25 cellular contexts compared by ENCODE assay signal in the genomic region with DNA sequence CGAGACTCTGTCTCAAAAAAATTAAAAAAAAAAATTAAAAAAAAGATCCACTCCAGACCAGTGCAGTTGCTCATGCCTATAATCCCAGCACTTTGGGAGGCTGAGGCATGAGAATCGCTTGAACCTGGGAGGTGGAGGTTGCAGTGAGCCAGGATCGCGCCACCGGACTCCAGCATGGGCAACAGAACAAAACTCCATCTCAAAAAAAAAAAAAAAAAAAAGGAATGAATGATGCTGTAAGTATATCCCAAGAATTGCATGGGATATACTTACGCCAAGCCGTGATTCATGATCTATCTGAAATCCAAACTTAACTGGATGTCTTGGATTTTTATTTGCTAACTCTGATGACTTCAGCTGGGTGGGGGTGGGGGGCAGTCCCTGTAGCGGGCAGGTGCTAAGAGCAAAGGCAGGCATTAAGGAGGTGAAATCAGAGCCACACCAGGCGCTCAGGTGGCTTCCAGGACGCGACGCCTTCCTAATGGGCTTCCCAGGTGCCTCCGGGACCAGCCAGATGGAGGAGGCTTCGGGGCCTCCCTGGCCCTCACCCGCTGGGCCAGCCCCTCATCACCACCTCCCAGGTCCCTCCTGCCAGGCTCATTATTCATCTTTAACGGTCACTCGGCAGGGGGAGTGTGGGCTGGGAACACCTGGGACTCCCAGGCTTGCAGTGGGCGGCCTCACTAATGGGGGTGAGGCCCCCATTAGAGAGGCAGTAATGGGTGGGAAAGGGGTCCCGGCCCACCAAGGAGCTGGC. TPM values are rescaled to one million over a fixed set of nuclear protein-coding genes. Genes with fewer than 3 reads are reported as not detected.
DNase-seq lines count a peak whose midpoint lies in the region; ATAC-seq, FAIRE-seq and TF ChIP-seq lines count a peak whose summit lies in the region.
"Had no signal": no experiment of that assay in that cellular context is flagged by ENCODE, and none has a peak within 500 bp of the region (broad histone marks: within the 10 kb centered on the region; RNA-seq: fewer than 3 reads in every experiment).

No MANE protein-coding gene starts in this region.

- CTCF ChIA-PET in A549 (lab: Yijun Ruan, JAX) = interaction anchor here (0.9 to 1.5 kb wide), 2 partner anchors 78 to 108 kb away, joined by 3 to 4 read pairs; no protein-coding TSS in a partner anchor

- no peaks in the 10 kb centered on the region for H3K36me3 Mint-ChIP-seq in naive thymus-derived CD8-positive, alpha-beta T cell
- H3K36me3 Mint-ChIP-seq: naive B cell had no signal

- TF ChIP-seq RAD21 in A549 (conservative IDR thresholded peaks at IDR 0.05 in 1 of 2, IDR thresholded peaks at IDR 0.05 in 1 of 2) = no peak

- no peak for ATAC-seq in A549
- ATAC-seq in naive thymus-derived CD8-positive, alpha-beta T cell = no peak
- ATAC-seq: activated naive CD8-positive, alpha-beta T cell treated with anti-CD3 and anti-CD28 coated beads, Interleukin-2, amount 50 U/mL, for 24 hours had no signal

- H3K27ac ChIP-seq in A549 = peak overlapping the region; percentile 67 to 72; a peak in 5 of 6 replicates
- H3K27ac ChIP-seq: ovary, tibial artery had no signal

- peaks cover 38% of the 10 kb centered on the region for H3K4me1 ChIP-seq in A549

- POLR2A ChIA-PET in A549 (lab: Yijun Ruan, JAX) = interaction anchor here (1.1 kb wide), 1 partner anchor 54 kb away, joined by 3 read pairs; no protein-coding TSS in a partner anchor
- POLR2A ChIA-PET in naive thymus-derived CD8-positive, alpha-beta T cell (lab: Charles Lee) = no interaction called here

- peaks cover 12 to 51% (median 25%) of the 10 kb centered on the region in 5 donors for H3K27me3 Mint-ChIP-seq in naive thymus-derived CD8-positive, alpha-beta T cell

- DNase-seq in A549 (ENCODE audit: low read depth in 1 of 2, low spot score in 1 of 2) (no peak), DMS153 treated with DMSO at 0.1 percent for 48 hours (lab: John Stamatoyannopoulos, UW; ENCODE audit: unreplicated experiment) (peak; percentile 11), NCI-H2171 treated with DMSO at 0.1 percent for 48 hours (lab: John Stamatoyannopoulos, UW) (peak; percentile 88), iPS-NIHi11 (ENCODE audit: low spot score) (peak; percentile 13), amygdala (lab: John Stamatoyannopoulos, UW) (no peak), NCI-H1105 treated with DMSO at 0.1 percent for 48 hours (lab: John Stamatoyannopoulos, UW) (no peak)
- no peak for DNase-seq in naive thymus-derived CD8-positive, alpha-beta T cell
- DNase-seq: activated CD4-positive, alpha-beta T cell treated with anti-CD3 and anti-CD28 coated beads, Interleukin-2, amount 10 ng/mL, durations not matched to agents 7 days and 5 days; activated CD8-positive, alpha-beta memory T cell treated with anti-CD3 and anti-CD28 coated beads, Interleukin-2, amount 50 U/mL, for 4 hours; activated effector memory CD4-positive, alpha-beta T cell treated with Interleukin-2 at 50 U/mL for 16 hours; activated naive CD8-positive, alpha-beta T cell treated with anti-CD3 and anti-CD28 coated beads, Interleukin-2, amount 50 U/mL, for 24 hours; foreskin fibroblast; hippocampal formation; islet precursor cell; mammary epithelial cell; naive B cell; NCI-H1436; NCI-H774; ovary; stimulated activated naive CD4-positive, alpha-beta T cell; tibial artery had no signal

- no peaks in the 10 kb centered on the region for H3K9me3 ChIP-seq in A549
- H3K9me3 ChIP-seq: breast epithelium, ovary, tibial artery had no signal

- H3K4me1 Mint-ChIP-seq in naive thymus-derived CD8-positive, alpha-beta T cell = no peaks in the 10 kb centered on the region
- H3K4me1 Mint-ChIP-seq: activated CD4-positive, alpha-beta T cell treated with anti-CD3 and anti-CD28 coated beads, Interleukin-2, amount 10 ng/mL, durations not matched to agents 7 days and 5 days; activated naive CD8-positive, alpha-beta T cell treated with anti-CD3 and anti-CD28 coated beads, Interleukin-2, amount 50 U/mL, for 24 hours had no signal

- no peak overlapping the region for H3K4me3 ChIP-seq in A549
- H3K4me3 ChIP-seq: breast epithelium, ovary, tibial artery had no signal

- no peak for TF ChIP-seq CTCF in A549 (IDR thresholded peaks at IDR 0.05)

- no peak for TF ChIP-seq POLR2A in A549 (IDR thresholded peaks at IDR 0.05; ENCODE audit: low read length)

- H3K9me3 Mint-ChIP-seq in naive thymus-derived CD8-positive, alpha-beta T cell = no peaks in the 10 kb centered on the region
- H3K9me3 Mint-ChIP-seq: activated CD4-positive, alpha-beta T cell treated with anti-CD3 and anti-CD28 coated beads, Interleukin-2, amount 10 ng/mL, durations not matched to agents 7 days and 5 days; activated naive CD8-positive, alpha-beta T cell treated with anti-CD3 and anti-CD28 coated beads, Interleukin-2, amount 50 U/mL, for 24 hours; naive B cell had no signal

- no peak overlapping the region for H3K4me3 Mint-ChIP-seq in naive thymus-derived CD8-positive, alpha-beta T cell
- H3K4me3 Mint-ChIP-seq: activated CD4-positive, alpha-beta T cell treated with anti-CD3 and anti-CD28 coated beads, Interleukin-2, amount 10 ng/mL, durations not matched to agents 7 days and 5 days; activated naive CD8-positive, alpha-beta T cell treated with anti-CD3 and anti-CD28 coated beads, Interleukin-2, amount 50 U/mL, for 24 hours had no signal

- no peak overlapping the region for H3K27ac Mint-ChIP-seq in naive thymus-derived CD8-positive, alpha-beta T cell
- H3K27ac Mint-ChIP-seq: activated CD4-positive, alpha-beta T cell treated with anti-CD3 and anti-CD28 coated beads, Interleukin-2, amount 10 ng/mL, durations not matched to agents 7 days and 5 days; activated naive CD8-positive, alpha-beta T cell treated with anti-CD3 and anti-CD28 coated beads, Interleukin-2, amount 50 U/mL, for 24 hours; naive B cell had no signal

- WGBS in A549 (ENCODE audit: missing lambda C conversion rate) = 73% methylated on average over 15 of the region's 19 CpGs

- FAIRE-seq in A549 (lab: Jason Lieb, UNC) = no peak
- FAIRE-seq: GM19239 had no signal

- no peak for TF ChIP-seq EP300 in A549 (IDR thresholded peaks at IDR 0.05)

- no peak overlapping the region for H3K4me2 ChIP-seq in A549

TF ChIP-seq in A549, 52 proteins besides CTCF, POLR2A, EP300 and RAD21 (continues in another document):
- TF ChIP-seq HOXB13 (CRISPR knock-in tag; IDR thresholded peaks at IDR 0.05; ENCODE audit: low read depth) = no peak
- no peak for TF ChIP-seq SMC3 (IDR thresholded peaks at IDR 0.05)
- TF ChIP-seq PBX3 (IDR thresholded peaks at IDR 0.05) = no peak
- no peak for TF ChIP-seq CEBPB (IDR thresholded peaks at IDR 0.05)
- TF ChIP-seq KDM1A (IDR thresholded peaks at IDR 0.05; ENCODE audit: low read depth) = no peak

RNA-seq across cellular contexts. Expression of gene FUT5, which starts 11.4 kb away (rescaled TPM):
- 0.04 TPM in 1 of 2 replicates, not detected in the other for polyA plus RNA-seq in A549 (2011; rRNA removed)
- 0.01 TPM in 1 of 2 replicates, not detected in the other for polyA plus RNA-seq in A549 (2012; cell fraction: cytosol; rRNA removed)
- polyA plus RNA-seq in A549 (2012; cell fraction: nucleus; rRNA removed) = 0.02 TPM in 1 of 2 replicates, not detected in the other
- not detected in 3 replicates for polyA plus RNA-seq in A549 (2017; fragmentation: RNase III; extraction: RNeasy Plus Mini Kit Qiagen cat#74134 plus additional on column Dnase treatment)
- polyA minus RNA-seq in A549 (2011; rRNA and poly(A)+ RNA removed) = 0.08 TPM in 1 of 2 replicates, not detected in the other
- total RNA-seq in naive thymus-derived CD8-positive, alpha-beta T cell = under 1 TPM; 0.34 to 0.38 TPM
- polyA plus RNA-seq in naive thymus-derived CD8-positive, alpha-beta T cell = under 1 TPM in 1 of 3 donors, not detected in 2; 0.10 TPM
- total RNA-seq: activated CD4-positive, alpha-beta T cell treated with anti-CD3 and anti-CD28 coated beads, Interleukin-2, amount 10 ng/mL, durations not matched to agents 7 days and 5 days; breast epithelium; HT1080; mammary epithelial cell; RPMI7951 had no signal
- polyA plus RNA-seq: mammary epithelial cell, ovary had no signal

RNA-seq across cellular contexts. Expression of gene NDUFA11, which starts 21.9 kb away (rescaled TPM):
- polyA plus RNA-seq in A549 (2011; rRNA removed) = 75.0 and 98.5 TPM in 2 replicates
- polyA plus RNA-seq in A549 (2012; cell fraction: cytosol; rRNA removed) = 546 and 604 TPM in 2 replicates
- 406 and 515 TPM in 2 replicates for polyA plus RNA-seq in A549 (2012; cell fraction: nucleus; rRNA removed)
- 170 to 173 TPM (median 171 TPM) in 3 replicates for polyA plus RNA-seq in A549 (2017; fragmentation: RNase III; extraction: RNeasy Plus Mini Kit Qiagen cat#74134 plus additional on column Dnase treatment)
- polyA minus RNA-seq in A549 (2011; rRNA and poly(A)+ RNA removed) = 8.8 and 13.7 TPM in 2 replicates
- total RNA-seq in naive thymus-derived CD8-positive, alpha-beta T cell = 100 to 1,000 TPM; 116 to 131 TPM
- polyA plus RNA-seq in naive thymus-derived CD8-positive, alpha-beta T cell = 100 to 1,000 TPM; 374 to 404 (median 395) TPM

RNA-seq across cellular contexts. Expression of gene VMAC, which starts 23.0 kb away (rescaled TPM):
- polyA plus RNA-seq in A549 (2011; rRNA removed) (1.1 and 1.5 TPM in 2 replicates), A549 (2017; fragmentation: RNase III; extraction: RNeasy Plus Mini Kit Qiagen cat#74134 plus additional on column Dnase treatment) (0.79 to 1.6 TPM (median 1.4 TPM) in 3 replicates)
- 0.73 and 1.0 TPM in 2 replicates for polyA plus RNA-seq in A549 (2012; cell fraction: cytosol; rRNA removed)
- polyA plus RNA-seq in A549 (2012; cell fraction: nucleus; rRNA removed) = 3.3 and 3.7 TPM in 2 replicates
- 1.1 and 1.2 TPM in 2 replicates for polyA minus RNA-seq in A549 (2011; rRNA and poly(A)+ RNA removed)
- 10 to 100 TPM; 32.7 to 34.5 TPM for total RNA-seq in naive thymus-derived CD8-positive, alpha-beta T cell
- 1 to 10 TPM; 6.2 to 8.4 (median 7.0) TPM for polyA plus RNA-seq in naive thymus-derived CD8-positive, alpha-beta T cell

RNA-seq across cellular contexts. Expression of gene FUT3, which starts 30.5 kb away (rescaled TPM):
- polyA plus RNA-seq in A549 (2011; rRNA removed) (0.09 and 0.20 TPM in 2 replicates), A549 (2017; fragmentation: RNase III; extraction: RNeasy Plus Mini Kit Qiagen cat#74134 plus additional on column Dnase treatment) (0.09 TPM in 1 of 3 replicates, not detected in the others)
- polyA plus RNA-seq in A549 (2012; cell fraction: cytosol; rRNA removed) = 0.03 and 0.04 TPM in 2 replicates
- 0.20 and 0.59 TPM in 2 replicates for polyA plus RNA-seq in A549 (2012; cell fraction: nucleus; rRNA removed)
- not detected in 2 replicates for polyA minus RNA-seq in A549 (2011; rRNA and poly(A)+ RNA removed)
- total RNA-seq in naive thymus-derived CD8-positive, alpha-beta T cell = under 1 TPM in 1 of 2 experiments, not detected in 1; 0.16 TPM
- polyA plus RNA-seq in naive thymus-derived CD8-positive, alpha-beta T cell = not detected
- total RNA-seq: activated CD4-positive, alpha-beta T cell treated with anti-CD3 and anti-CD28 coated beads, Interleukin-2, amount 10 ng/mL, durations not matched to agents 7 days and 5 days; HT1080; RPMI7951 had no signal

RNA-seq across cellular contexts. Expression of gene CAPS, which starts 32.3 kb away (rescaled TPM):
- polyA plus RNA-seq in A549 (2011; rRNA removed) (1.2 and 1.4 TPM in 2 replicates), A549 (2017; fragmentation: RNase III; extraction: RNeasy Plus Mini Kit Qiagen cat#74134 plus additional on column Dnase treatment) (1.5 to 2.0 TPM (median 1.7 TPM) in 3 replicates)
- 1.3 and 1.7 TPM in 2 replicates for polyA plus RNA-seq in A549 (2012; cell fraction: cytosol; rRNA removed)
- polyA plus RNA-seq in A549 (2012; cell fraction: nucleus; rRNA removed) = 9.3 and 9.4 TPM in 2 replicates
- polyA minus RNA-seq in A549 (2011; rRNA and poly(A)+ RNA removed) = 0.50 and 0.97 TPM in 2 replicates
- total RNA-seq in naive thymus-derived CD8-positive, alpha-beta T cell = 10 to 100 TPM; 55.9 to 58.3 TPM
- 1 to 10 TPM; 1.3 to 2.8 (median 2.0) TPM for polyA plus RNA-seq in naive thymus-derived CD8-positive, alpha-beta T cell

Comparison
In these comparisons a context has a peak if more than half of its experiments do, and no peak if none do; other contexts are left out.
1. DNase-seq: peak in DMS153 treated with DMSO at 0.1 percent for 48 hours (single experiment), NCI-H2171 treated with DMSO at 0.1 percent for 48 hours (single experiment) and iPS-NIHi11 (single experiment); none in A549 (0 of 2), naive thymus-derived CD8-positive, alpha-beta T cell (0 of 10), amygdala (0 of 56) and NCI-H1105 treated with DMSO at 0.1 percent for 48 hours (single experiment).